Comparison of ENCODE assay signal across 22 cellular contexts in genomic region chr22:24087071-24087795, GRCh38.
"Had no signal": no experiment of that assay in that cellular context is flagged by ENCODE, and none has a peak within 500 bp of the region (broad histone marks: within the 10 kb centered on the region; RNA-seq: fewer than 3 reads in every experiment).

No MANE protein-coding gene starts in this region.

- DNase-seq: activated CD4-positive, alpha-beta T cell treated with anti-CD3 and anti-CD28 coated beads, Interleukin-2, amount 10 ng/mL, durations not matched to agents 7 days and 5 days; activated gamma-delta T cell treated with Interleukin-2 at 50 U/mL for 16 hours; activated T-cell treated with anti-CD3 and anti-CD28 coated beads, Interleukin-2, amount 50 U/mL, for 72 hours; effector CD8-positive, alpha-beta T cell; mesendoderm; natural killer cell; stimulated activated naive CD4-positive, alpha-beta T cell treated with Interleukin-2 at 50 U/mL for 16 hours; T-helper 1 cell; T-helper 9 cell had no signal

- H3K4me1 Mint-ChIP-seq: natural killer cell had no signal

- H3K27me3 ChIP-seq: adrenal gland, breast epithelium, esophagus muscularis mucosa, gastroesophageal sphincter, heart left ventricle, ovary, right lobe of liver, tibial nerve, vagina had no signal

- ATAC-seq: activated naive CD4-positive, alpha-beta T cell treated with anti-CD3 and anti-CD28 coated beads, Interleukin-2, amount 50 U/mL, for 72 hours; activated T-cell treated with anti-CD3 and anti-CD28 coated beads, Interleukin-2, amount 50 U/mL, for 72 hours; gastroesophageal sphincter; heart left ventricle; natural killer cell; right lobe of liver had no signal

- H3K9me3 ChIP-seq: adrenal gland, breast epithelium, esophagus muscularis mucosa, gastroesophageal sphincter, heart left ventricle, ovary, right lobe of liver, tibial nerve, vagina had no signal

- H3K27ac ChIP-seq: adrenal gland, breast epithelium, esophagus muscularis mucosa, gastroesophageal sphincter, heart left ventricle, ovary, right lobe of liver, tibial nerve, vagina had no signal

- H3K27ac Mint-ChIP-seq: activated CD4-positive, alpha-beta T cell treated with anti-CD3 and anti-CD28 coated beads, Interleukin-2, amount 10 ng/mL, durations not matched to agents 7 days and 5 days; activated naive CD4-positive, alpha-beta T cell treated with anti-CD3 and anti-CD28 coated beads, Interleukin-2, amount 50 U/mL, for 72 hours; activated T-cell treated with anti-CD3 and anti-CD28 coated beads, Interleukin-2, amount 50 U/mL, for 72 hours; dendritic cell treated with granulocyte-macrophage colony-stimulating factor and Interleukin-4, amounts not matched to agents 40 ng/mL and 50 ng/mL, for 4 days; natural killer cell had no signal

- H3K36me3 ChIP-seq: ovary had no signal

- H3K27me3 Mint-ChIP-seq: activated CD4-positive, alpha-beta T cell treated with anti-CD3 and anti-CD28 coated beads, Interleukin-2, amount 10 ng/mL, durations not matched to agents 7 days and 5 days; dendritic cell treated with granulocyte-macrophage colony-stimulating factor and Interleukin-4, amounts not matched to agents 40 ng/mL and 50 ng/mL, for 4 days had no signal

- FAIRE-seq: astrocyte, endothelial cell of umbilical vein had no signal

- H3K9me3 Mint-ChIP-seq: activated CD4-positive, alpha-beta T cell treated with anti-CD3 and anti-CD28 coated beads, Interleukin-2, amount 10 ng/mL, durations not matched to agents 7 days and 5 days; activated naive CD4-positive, alpha-beta T cell treated with anti-CD3 and anti-CD28 coated beads, Interleukin-2, amount 50 U/mL, for 72 hours; activated T-cell treated with anti-CD3 and anti-CD28 coated beads, Interleukin-2, amount 50 U/mL, for 72 hours; dendritic cell treated with granulocyte-macrophage colony-stimulating factor and Interleukin-4, amounts not matched to agents 40 ng/mL and 50 ng/mL, for 4 days; natural killer cell had no signal

- H3K4me3 ChIP-seq: adrenal gland, breast epithelium, esophagus muscularis mucosa, gastroesophageal sphincter, heart left ventricle, ovary, right lobe of liver, tibial nerve, vagina had no signal

- H3K4me1 ChIP-seq: breast epithelium, gastroesophageal sphincter, tibial nerve, vagina had no signal

- H3K4me3 Mint-ChIP-seq: activated CD4-positive, alpha-beta T cell treated with anti-CD3 and anti-CD28 coated beads, Interleukin-2, amount 10 ng/mL, durations not matched to agents 7 days and 5 days; activated T-cell treated with anti-CD3 and anti-CD28 coated beads, Interleukin-2, amount 50 U/mL, for 72 hours; dendritic cell treated with granulocyte-macrophage colony-stimulating factor and Interleukin-4, amounts not matched to agents 40 ng/mL and 50 ng/mL, for 4 days; natural killer cell had no signal
